ENCODE assay signal across 1 cellular context in genomic region chr10:13839430-13839986, GRCh38.
TF ChIP-seq lines count a peak whose summit lies in the region.

No MANE protein-coding gene starts in this region.

TF ChIP-seq in HCT116, 20 proteins besides CTCF, POLR2A, EP300 and RAD21 (continued from another document):
- TF ChIP-seq CEBPB (IDR thresholded peaks at IDR 0.05; ENCODE audit: low read depth) (no peak), EZH2 (IDR thresholded peaks at IDR 0.05) (no peak), FOSL1 (IDR thresholded peaks at IDR 0.05; ENCODE audit: low read depth) (no peak), ZFX (IDR thresholded peaks at IDR 0.05) (no peak), CBX3 (IDR thresholded peaks at IDR 0.05; ENCODE audit: low read depth) (no peak), EZH2phosphoT487 (IDR thresholded peaks at IDR 0.05; ENCODE audit: borderline replicate concordance) (no peak)
